Comparison of ENCODE assay signal across 28 cellular contexts in genomic region chrX:17605676-17606075, GRCh38.
A peak's percentile ranks its signal among the peaks of the same experiment; 100 is the strongest.
DNase-seq lines count a peak whose midpoint lies in the region; ATAC-seq, FAIRE-seq and TF ChIP-seq lines count a peak whose summit lies in the region.
"Had no signal": no experiment of that assay in that cellular context is flagged by ENCODE, and none has a peak within 500 bp of the region (broad histone marks: within the 10 kb centered on the region; RNA-seq: fewer than 3 reads in every experiment).

No MANE protein-coding gene starts in this region.

- no peak for TF ChIP-seq RAD21 in SK-N-SH (IDR thresholded peaks at IDR 0.05; ENCODE audit: low read length)

- H3K4me3 Mint-ChIP-seq in astrocyte (ENCODE audit: unreplicated experiment) (no peak overlapping the region), type B pancreatic cell (peak overlapping the region; percentile 10)

- peak overlapping the region; percentile 89 for H3K27ac Mint-ChIP-seq in astrocyte (ENCODE audit: unreplicated experiment)
- peak overlapping the region; percentile 32 for H3K27ac Mint-ChIP-seq in type B pancreatic cell

- H3K9me3 ChIP-seq in SK-N-SH (no peaks in the 10 kb centered on the region), astrocyte (ENCODE audit: insufficient read depth, low read depth, low read length) (no peaks in the 10 kb centered on the region)
- H3K9me3 ChIP-seq: adrenal gland, BE2C, heart right ventricle, uterus had no signal

- ATAC-seq in SK-N-SH treated with all-trans-retinoic acid at 6 μM for 48 hours (peak; percentile 27; the same call in 1 of the 3 replicates), HG02885 (IDR thresholded peaks at IDR 0.05; ENCODE audit: poor library complexity, unreplicated experiment) (no peak)
- ATAC-seq: heart right ventricle had no signal

- H3K4me3 ChIP-seq in SK-N-SH (ENCODE audit: low read depth in 2 of 2, low read length in 1 of 2), result no peak overlapping the region
- H3K4me3 ChIP-seq in astrocyte (ENCODE audit: insufficient read depth, low read depth, low read length), result no peak overlapping the region
- H3K4me3 ChIP-seq: adrenal gland, heart right ventricle, SK-N-MC, uterus had no signal

- H3K27ac ChIP-seq in SK-N-SH (ENCODE audit: low read depth in 2 of 2, low read length in 1 of 2) (no peak overlapping the region), astrocyte (ENCODE audit: low read depth, low read length) (no peak overlapping the region)
- H3K27ac ChIP-seq: adrenal gland, heart right ventricle, SK-N-MC, VCaP had no signal

- H4K20me1 ChIP-seq in SK-N-SH (ENCODE audit: insufficient read depth) (no peaks in the 10 kb centered on the region), astrocyte (ENCODE audit: insufficient read depth, low read length) (no peaks in the 10 kb centered on the region)

- FAIRE-seq in astrocyte (lab: Jason Lieb, UNC), result no peak
- FAIRE-seq: A204.1, bronchial epithelial cell, colon had no signal

- CTCF ChIA-PET in SK-N-SH (lab: Yijun Ruan, JAX), result interaction anchor here (0.9 to 2.4 kb wide), 4 partner anchors 13 to 363 kb away, joined by 3 to 16 read pairs (median 4); no protein-coding TSS in a partner anchor

- no peaks in the 10 kb centered on the region for H3K36me3 Mint-ChIP-seq in astrocyte (ENCODE audit: low read depth, unreplicated experiment)
- no peaks in the 10 kb centered on the region for H3K36me3 Mint-ChIP-seq in type B pancreatic cell

- no peaks in the 10 kb centered on the region for H3K27me3 ChIP-seq in SK-N-SH (ENCODE audit: insufficient read depth)
- H3K27me3 ChIP-seq in astrocyte (ENCODE audit: insufficient read depth, low read length), result no peaks in the 10 kb centered on the region
- H3K27me3 ChIP-seq: adrenal gland, BE2C, uterus had no signal

- H2AFZ ChIP-seq in SK-N-SH (ENCODE audit: low read depth) (no peak overlapping the region), astrocyte (ENCODE audit: low read depth, low read length) (no peak overlapping the region)

- POLR2A ChIA-PET in SK-N-SH (lab: Yijun Ruan, JAX), result no interaction called here

- no peaks in the 10 kb centered on the region for H3K9me2 ChIP-seq in SK-N-SH

- H3K27me3 Mint-ChIP-seq in astrocyte (ENCODE audit: low read depth, unreplicated experiment) (no peaks in the 10 kb centered on the region), type B pancreatic cell (no peaks in the 10 kb centered on the region)

- no peaks in the 10 kb centered on the region; a peak in 1 of 4 replicates for H3K4me1 ChIP-seq in SK-N-SH (ENCODE audit: control insufficient read depth in 1 of 2, insufficient read depth in 2 of 2, low read depth in 1 of 2, low read length in 1 of 2)
- peaks cover 5% of the 10 kb centered on the region for H3K4me1 ChIP-seq in astrocyte (ENCODE audit: insufficient read depth, low read length)
- H3K4me1 ChIP-seq: BE2C had no signal

- H3K9me3 Mint-ChIP-seq in astrocyte (ENCODE audit: unreplicated experiment) (peaks cover 4% of the 10 kb centered on the region), type B pancreatic cell (peaks cover 7% of the 10 kb centered on the region)

- 45% methylated on average over 3 of the region's 3 CpGs for WGBS in SK-N-SH (ENCODE audit: low lambda C conversion rate)

- no peaks in the 10 kb centered on the region for H3F3A ChIP-seq in SK-N-SH (replicated peaks; ENCODE audit: insufficient read depth)

- no peak for TF ChIP-seq EP300 in SK-N-SH (IDR thresholded peaks at IDR 0.05; ENCODE audit: borderline replicate concordance in 1 of 2, low read depth in 1 of 2, low read length in 1 of 2)

- H3K36me3 ChIP-seq in SK-N-SH (replicated peaks in 1 of 2; ENCODE audit: control insufficient read depth in 1 of 2, insufficient read depth in 2 of 2, low read length in 1 of 2), result no peaks in the 10 kb centered on the region
- H3K36me3 ChIP-seq in astrocyte (ENCODE audit: insufficient read depth, low read length), result no peaks in the 10 kb centered on the region
- H3K36me3 ChIP-seq: adrenal gland, BE2C, heart right ventricle, uterus had no signal

- H3K4me2 ChIP-seq in SK-N-SH, result no peak overlapping the region
- H3K4me2 ChIP-seq in astrocyte (ENCODE audit: low read length), result peak overlapping the region; percentile 11

- H3K9ac ChIP-seq in SK-N-SH (no peak overlapping the region), astrocyte (ENCODE audit: low read length) (no peak overlapping the region)

- no peak for DNase-seq in SK-N-SH
- no peak for DNase-seq in astrocyte (ENCODE audit: low read depth)
- DNase-seq in left kidney (ENCODE audit: low read depth, low spot score), result peak; percentile 66
- no peak for DNase-seq in type B pancreatic cell (ENCODE audit: extremely low spot score, unreplicated experiment)
- no peak for DNase-seq in activated CD4-positive, alpha-beta T cell treated with anti-CD3 and anti-CD28 coated beads, Interleukin-2, amount 50 U/mL, for 4 hours
- no peak for DNase-seq in pons (ENCODE audit: low spot score)
- DNase-seq: activated CD4-positive, alpha-beta T cell treated with anti-CD3 and anti-CD28 coated beads for 48 hours; activated naive CD4-positive, alpha-beta T cell treated with Interleukin-2 at 50 U/mL for 16 hours; activated T-cell treated with anti-CD3 and anti-CD28 coated beads, Interleukin-2, amount 50 U/mL, for 48 hours; BE2C; DMS53; effector CD4-positive, alpha-beta T cell; GF-D8; H7; heart right ventricle; MM.1S; NCI-H1417; NCI-H446 treated with DMSO at 0.1 percent for 48 hours; stimulated activated naive CD4-positive, alpha-beta T cell had no signal

- TF ChIP-seq CTCF in SK-N-SH (IDR thresholded peaks at IDR 0.05) (no peak), astrocyte (IDR thresholded peaks at IDR 0.05; ENCODE audit: insufficient read depth, low read depth, low read length) (no peak), type B pancreatic cell (conservative IDR thresholded peaks at IDR 0.05) (no peak)

- H3K79me2 ChIP-seq in SK-N-SH (ENCODE audit: insufficient read depth), result no peaks in the 10 kb centered on the region
- peaks cover 15% of the 10 kb centered on the region for H3K79me2 ChIP-seq in astrocyte (ENCODE audit: insufficient read depth, low read length)

- H3K4me1 Mint-ChIP-seq in astrocyte (ENCODE audit: low read depth, unreplicated experiment) (peaks cover 13% of the 10 kb centered on the region), type B pancreatic cell (ENCODE audit: unreplicated experiment) (peaks cover 63% of the 10 kb centered on the region)

TF ChIP-seq in SK-N-SH treated with all-trans-retinoic acid at 6 μM for 48 hours, 23 proteins besides CTCF, POLR2A, EP300 and RAD21 (continues in another document):
- TF ChIP-seq ZC3H10 (CRISPR knock-in tag; IDR thresholded peaks at IDR 0.05) (no peak), PPARA (CRISPR knock-in tag; IDR thresholded peaks at IDR 0.05; ENCODE audit: borderline replicate concordance) (no peak), RARB (CRISPR knock-in tag; IDR thresholded peaks at IDR 0.05) (no peak)
- TF ChIP-seq, protein P1, sequence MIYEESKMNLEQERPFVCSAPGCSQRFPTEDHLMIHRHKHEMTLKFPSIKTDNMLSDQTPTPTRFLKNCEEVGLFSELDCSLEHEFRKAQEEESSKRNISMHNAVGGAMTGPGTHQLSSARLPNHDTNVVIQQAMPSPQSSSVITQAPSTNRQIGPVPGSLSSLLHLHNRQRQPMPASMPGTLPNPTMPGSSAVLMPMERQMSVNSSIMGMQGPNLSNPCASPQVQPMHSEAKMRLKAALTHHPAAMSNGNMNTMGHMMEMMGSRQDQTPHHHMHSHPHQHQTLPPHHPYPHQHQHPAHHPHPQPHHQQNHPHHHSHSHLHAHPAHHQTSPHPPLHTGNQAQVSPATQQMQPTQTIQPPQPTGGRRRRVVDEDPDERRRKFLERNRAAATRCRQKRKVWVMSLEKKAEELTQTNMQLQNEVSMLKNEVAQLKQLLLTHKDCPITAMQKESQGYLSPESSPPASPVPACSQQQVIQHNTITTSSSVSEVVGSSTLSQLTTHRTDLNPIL (CRISPR knock-in tag; IDR thresholded peaks at IDR 0.05; ENCODE audit: low read depth), result no peak

TF ChIP-seq in SK-N-SH, 30 proteins besides CTCF, POLR2A, EP300 and RAD21:
- TF ChIP-seq RFX5 (IDR thresholded peaks at IDR 0.05; ENCODE audit: low read length), result no peak
TF ChIP-seq in SK-N-SH: peak in this region for 0.
